1 cellular context compared by ENCODE assay signal in the genomic region with DNA sequence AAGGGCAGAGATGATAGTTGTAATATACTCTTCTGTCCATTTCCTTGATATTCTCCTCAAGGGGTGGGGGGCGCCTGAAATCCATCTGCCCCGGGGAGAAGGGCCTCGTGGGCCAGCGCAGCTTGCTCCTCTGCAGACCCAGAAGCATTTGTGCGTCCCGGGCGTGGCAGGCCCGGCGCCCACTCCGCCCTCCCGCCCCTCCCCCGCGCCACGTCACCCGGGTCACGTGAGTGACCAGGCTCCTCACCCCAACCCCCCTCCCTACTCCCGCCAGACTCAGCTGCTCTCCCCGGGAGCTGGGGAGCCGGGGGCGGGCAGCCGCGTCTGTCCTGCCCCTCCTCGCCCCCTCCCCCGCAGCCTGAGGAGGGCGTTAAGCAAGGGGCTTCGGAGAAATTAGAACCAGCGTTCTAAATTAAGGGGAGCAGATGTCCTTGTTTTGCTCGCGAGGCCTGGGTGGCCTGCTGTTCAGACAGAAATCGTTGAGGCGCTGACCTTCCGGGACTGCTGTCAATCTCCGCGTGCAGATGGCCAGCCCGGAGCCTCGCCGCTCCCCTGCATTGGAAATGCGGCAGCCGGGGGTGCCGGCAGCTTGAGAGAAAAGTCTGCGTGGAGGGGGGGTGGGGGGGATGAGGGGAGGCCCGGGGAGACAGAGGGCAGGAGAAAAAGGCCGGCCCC.
TF ChIP-seq lines count a peak whose summit lies in the region.

No MANE protein-coding gene starts in this region.

TF ChIP-seq in K562, 482 proteins besides CTCF, POLR2A, EP300 and RAD21 (continued from another document and continues in another):
- TF ChIP-seq, protein P1, sequence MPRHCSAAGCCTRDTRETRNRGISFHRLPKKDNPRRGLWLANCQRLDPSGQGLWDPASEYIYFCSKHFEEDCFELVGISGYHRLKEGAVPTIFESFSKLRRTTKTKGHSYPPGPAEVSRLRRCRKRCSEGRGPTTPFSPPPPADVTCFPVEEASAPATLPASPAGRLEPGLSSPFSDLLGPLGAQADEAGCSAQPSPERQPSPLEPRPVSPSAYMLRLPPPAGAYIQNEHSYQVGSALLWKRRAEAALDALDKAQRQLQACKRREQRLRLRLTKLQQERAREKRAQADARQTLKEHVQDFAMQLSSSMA (CRISPR knock-in tag; IDR thresholded peaks at IDR 0.05) = no peak
- TF ChIP-seq CREBBP (IDR thresholded peaks at IDR 0.05; ENCODE audit: low read depth, low read length) = no peak
- no peak for TF ChIP-seq E2F1 (CRISPR knock-in tag; IDR thresholded peaks at IDR 0.05)
- no peak for TF ChIP-seq CBX3 (IDR thresholded peaks at IDR 0.05; ENCODE audit: borderline replicate concordance in 1 of 2, low read length in 2 of 2)
- TF ChIP-seq, protein P2, sequence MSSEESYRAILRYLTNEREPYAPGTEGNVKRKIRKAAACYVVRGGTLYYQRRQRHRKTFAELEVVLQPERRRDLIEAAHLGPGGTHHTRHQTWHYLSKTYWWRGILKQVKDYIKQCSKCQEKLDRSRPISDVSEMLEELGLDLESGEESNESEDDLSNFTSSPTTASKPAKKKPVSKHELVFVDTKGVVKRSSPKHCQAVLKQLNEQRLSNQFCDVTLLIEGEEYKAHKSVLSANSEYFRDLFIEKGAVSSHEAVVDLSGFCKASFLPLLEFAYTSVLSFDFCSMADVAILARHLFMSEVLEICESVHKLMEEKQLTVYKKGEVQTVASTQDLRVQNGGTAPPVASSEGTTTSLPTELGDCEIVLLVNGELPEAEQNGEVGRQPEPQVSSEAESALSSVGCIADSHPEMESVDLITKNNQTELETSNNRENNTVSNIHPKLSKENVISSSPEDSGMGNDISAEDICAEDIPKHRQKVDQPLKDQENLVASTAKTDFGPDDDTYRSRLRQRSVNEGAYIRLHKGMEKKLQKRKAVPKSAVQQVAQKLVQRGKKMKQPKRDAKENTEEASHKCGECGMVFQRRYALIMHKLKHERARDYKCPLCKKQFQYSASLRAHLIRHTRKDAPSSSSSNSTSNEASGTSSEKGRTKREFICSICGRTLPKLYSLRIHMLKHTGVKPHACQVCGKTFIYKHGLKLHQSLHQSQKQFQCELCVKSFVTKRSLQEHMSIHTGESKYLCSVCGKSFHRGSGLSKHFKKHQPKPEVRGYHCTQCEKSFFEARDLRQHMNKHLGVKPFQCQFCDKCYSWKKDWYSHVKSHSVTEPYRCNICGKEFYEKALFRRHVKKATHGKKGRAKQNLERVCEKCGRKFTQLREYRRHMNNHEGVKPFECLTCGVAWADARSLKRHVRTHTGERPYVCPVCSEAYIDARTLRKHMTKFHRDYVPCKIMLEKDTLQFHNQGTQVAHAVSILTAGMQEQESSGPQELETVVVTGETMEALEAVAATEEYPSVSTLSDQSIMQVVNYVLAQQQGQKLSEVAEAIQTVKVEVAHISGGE (CRISPR knock-in tag; IDR thresholded peaks at IDR 0.05) = no peak
- TF ChIP-seq MCM2 (IDR thresholded peaks at IDR 0.05; ENCODE audit: low read depth) = no peak
- no peak for TF ChIP-seq ZSCAN29 (IDR thresholded peaks at IDR 0.05)
- TF ChIP-seq RBFOX2 (IDR thresholded peaks at IDR 0.05; ENCODE audit: low read depth, low read length) = peak; percentile 65
- TF ChIP-seq KDM1A (IDR thresholded peaks at IDR 0.05) = no peak
- no peak for TF ChIP-seq DEAF1 (CRISPR knock-in tag; IDR thresholded peaks at IDR 0.05)
- no peak for TF ChIP-seq TARDBP (IDR thresholded peaks at IDR 0.05)
- TF ChIP-seq CHCHD3 (CRISPR knock-in tag; IDR thresholded peaks at IDR 0.05) = no peak
- no peak for TF ChIP-seq ATF6 (CRISPR knock-in tag; IDR thresholded peaks at IDR 0.05)
- TF ChIP-seq MTA3 (IDR thresholded peaks at IDR 0.05; ENCODE audit: borderline replicate concordance) = no peak
- TF ChIP-seq MYC (IDR thresholded peaks at IDR 0.05; ENCODE audit: low read depth, low read length) = peak; percentile 12; the same call in 1 of the 2 replicates
- no peak for TF ChIP-seq MYC (CRISPR knock-in tag; IDR thresholded peaks at IDR 0.05; ENCODE audit: borderline replicate concordance, low read depth)
- no peak for TF ChIP-seq RCOR1 (IDR thresholded peaks at IDR 0.05; ENCODE audit: borderline replicate concordance in 1 of 2, low read depth in 2 of 2, low read length in 2 of 2)
- TF ChIP-seq, protein P3, sequence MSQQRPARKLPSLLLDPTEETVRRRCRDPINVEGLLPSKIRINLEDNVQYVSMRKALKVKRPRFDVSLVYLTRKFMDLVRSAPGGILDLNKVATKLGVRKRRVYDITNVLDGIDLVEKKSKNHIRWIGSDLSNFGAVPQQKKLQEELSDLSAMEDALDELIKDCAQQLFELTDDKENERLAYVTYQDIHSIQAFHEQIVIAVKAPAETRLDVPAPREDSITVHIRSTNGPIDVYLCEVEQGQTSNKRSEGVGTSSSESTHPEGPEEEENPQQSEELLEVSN (IDR thresholded peaks at IDR 0.05; ENCODE audit: borderline replicate concordance in 1 of 2, extremely low read depth in 1 of 2, insufficient read depth in 1 of 2, insufficient read length in 1 of 2, low read depth in 1 of 2, low read length in 1 of 2, poor library complexity in 1 of 2, severe bottlenecking in 1 of 2) = peak; percentile 28 to 75
- TF ChIP-seq NR1H2 (CRISPR knock-in tag; IDR thresholded peaks at IDR 0.05) = no peak
- TF ChIP-seq ZNF316 (IDR thresholded peaks at IDR 0.05) = no peak
- no peak for TF ChIP-seq ZBTB9 (CRISPR knock-in tag; IDR thresholded peaks at IDR 0.05)
- TF ChIP-seq ZNF561 (CRISPR knock-in tag; conservative IDR thresholded peaks at IDR 0.05) = no peak
- TF ChIP-seq TAF1 (IDR thresholded peaks at IDR 0.05; ENCODE audit: control insufficient read depth, extremely low read depth, insufficient read depth, low read length, severe bottlenecking) = peak; percentile 27
- TF ChIP-seq, protein P4, sequence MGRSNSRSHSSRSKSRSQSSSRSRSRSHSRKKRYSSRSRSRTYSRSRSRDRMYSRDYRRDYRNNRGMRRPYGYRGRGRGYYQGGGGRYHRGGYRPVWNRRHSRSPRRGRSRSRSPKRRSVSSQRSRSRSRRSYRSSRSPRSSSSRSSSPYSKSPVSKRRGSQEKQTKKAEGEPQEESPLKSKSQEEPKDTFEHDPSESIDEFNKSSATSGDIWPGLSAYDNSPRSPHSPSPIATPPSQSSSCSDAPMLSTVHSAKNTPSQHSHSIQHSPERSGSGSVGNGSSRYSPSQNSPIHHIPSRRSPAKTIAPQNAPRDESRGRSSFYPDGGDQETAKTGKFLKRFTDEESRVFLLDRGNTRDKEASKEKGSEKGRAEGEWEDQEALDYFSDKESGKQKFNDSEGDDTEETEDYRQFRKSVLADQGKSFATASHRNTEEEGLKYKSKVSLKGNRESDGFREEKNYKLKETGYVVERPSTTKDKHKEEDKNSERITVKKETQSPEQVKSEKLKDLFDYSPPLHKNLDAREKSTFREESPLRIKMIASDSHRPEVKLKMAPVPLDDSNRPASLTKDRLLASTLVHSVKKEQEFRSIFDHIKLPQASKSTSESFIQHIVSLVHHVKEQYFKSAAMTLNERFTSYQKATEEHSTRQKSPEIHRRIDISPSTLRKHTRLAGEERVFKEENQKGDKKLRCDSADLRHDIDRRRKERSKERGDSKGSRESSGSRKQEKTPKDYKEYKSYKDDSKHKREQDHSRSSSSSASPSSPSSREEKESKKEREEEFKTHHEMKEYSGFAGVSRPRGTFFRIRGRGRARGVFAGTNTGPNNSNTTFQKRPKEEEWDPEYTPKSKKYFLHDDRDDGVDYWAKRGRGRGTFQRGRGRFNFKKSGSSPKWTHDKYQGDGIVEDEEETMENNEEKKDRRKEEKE (IDR thresholded peaks at IDR 0.05; ENCODE audit: borderline replicate concordance in 1 of 2, control insufficient read depth in 1 of 2, low read depth in 2 of 2, low read length in 1 of 2) = no peak
- no peak for TF ChIP-seq FOXP1 (CRISPR knock-in tag; IDR thresholded peaks at IDR 0.05)
- TF ChIP-seq PTBP1 (IDR thresholded peaks at IDR 0.05; ENCODE audit: low read depth, low read length) = no peak
- 0 out of 2 replicates have a peak, but pooled peaks have one; percentile 33 for TF ChIP-seq ZBTB7A (IDR thresholded peaks at IDR 0.05; ENCODE audit: borderline replicate concordance, control insufficient read depth, low read depth, low read length)
- TF ChIP-seq, protein P5, sequence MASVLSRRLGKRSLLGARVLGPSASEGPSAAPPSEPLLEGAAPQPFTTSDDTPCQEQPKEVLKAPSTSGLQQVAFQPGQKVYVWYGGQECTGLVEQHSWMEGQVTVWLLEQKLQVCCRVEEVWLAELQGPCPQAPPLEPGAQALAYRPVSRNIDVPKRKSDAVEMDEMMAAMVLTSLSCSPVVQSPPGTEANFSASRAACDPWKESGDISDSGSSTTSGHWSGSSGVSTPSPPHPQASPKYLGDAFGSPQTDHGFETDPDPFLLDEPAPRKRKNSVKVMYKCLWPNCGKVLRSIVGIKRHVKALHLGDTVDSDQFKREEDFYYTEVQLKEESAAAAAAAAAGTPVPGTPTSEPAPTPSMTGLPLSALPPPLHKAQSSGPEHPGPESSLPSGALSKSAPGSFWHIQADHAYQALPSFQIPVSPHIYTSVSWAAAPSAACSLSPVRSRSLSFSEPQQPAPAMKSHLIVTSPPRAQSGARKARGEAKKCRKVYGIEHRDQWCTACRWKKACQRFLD (CRISPR knock-in tag; IDR thresholded peaks at IDR 0.05) = peak; percentile 81
- TF ChIP-seq, protein P6, sequence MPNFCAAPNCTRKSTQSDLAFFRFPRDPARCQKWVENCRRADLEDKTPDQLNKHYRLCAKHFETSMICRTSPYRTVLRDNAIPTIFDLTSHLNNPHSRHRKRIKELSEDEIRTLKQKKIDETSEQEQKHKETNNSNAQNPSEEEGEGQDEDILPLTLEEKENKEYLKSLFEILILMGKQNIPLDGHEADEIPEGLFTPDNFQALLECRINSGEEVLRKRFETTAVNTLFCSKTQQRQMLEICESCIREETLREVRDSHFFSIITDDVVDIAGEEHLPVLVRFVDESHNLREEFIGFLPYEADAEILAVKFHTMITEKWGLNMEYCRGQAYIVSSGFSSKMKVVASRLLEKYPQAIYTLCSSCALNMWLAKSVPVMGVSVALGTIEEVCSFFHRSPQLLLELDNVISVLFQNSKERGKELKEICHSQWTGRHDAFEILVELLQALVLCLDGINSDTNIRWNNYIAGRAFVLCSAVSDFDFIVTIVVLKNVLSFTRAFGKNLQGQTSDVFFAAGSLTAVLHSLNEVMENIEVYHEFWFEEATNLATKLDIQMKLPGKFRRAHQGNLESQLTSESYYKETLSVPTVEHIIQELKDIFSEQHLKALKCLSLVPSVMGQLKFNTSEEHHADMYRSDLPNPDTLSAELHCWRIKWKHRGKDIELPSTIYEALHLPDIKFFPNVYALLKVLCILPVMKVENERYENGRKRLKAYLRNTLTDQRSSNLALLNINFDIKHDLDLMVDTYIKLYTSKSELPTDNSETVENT (CRISPR knock-in tag; IDR thresholded peaks at IDR 0.05) = no peak
- peak; percentile 70 for TF ChIP-seq CREB1 (IDR thresholded peaks at IDR 0.05)
- peak; percentile 67 for TF ChIP-seq CREB1 (CRISPR knock-in tag; IDR thresholded peaks at IDR 0.05)
